ENCODE assay signal across 8 cellular contexts in genomic region chr10:86735278-86735677, GRCh38. TPM values are rescaled to one million over a fixed set of nuclear protein-coding genes. Genes with fewer than 3 reads are reported as not detected.
A peak's percentile ranks its signal among the peaks of the same experiment; 100 is the strongest.
DNase-seq lines count a peak whose midpoint lies in the region; ATAC-seq, FAIRE-seq and TF ChIP-seq lines count a peak whose summit lies in the region.
"Not testable (repeated sequence)": the region's sequence is repeated elsewhere in the genome, so short reads cannot be mapped to it uniquely, and the experiment has no call there.

No MANE protein-coding gene starts in this region.

- TF ChIP-seq POLR2A in H54 (IDR thresholded peaks at IDR 0.05; ENCODE audit: low read depth, low read length); esophagus squamous epithelium (IDR thresholded peaks at IDR 0.05); prostate gland (IDR thresholded peaks at IDR 0.05); sigmoid colon (IDR thresholded peaks at IDR 0.05); transverse colon (IDR thresholded peaks at IDR 0.05): not testable (repeated sequence)

- FAIRE-seq in H54 (lab: Jason Lieb, UNC), result peak; percentile 20

- WGBS in esophagus squamous epithelium, 2 donors, result 78 to 80% methylated on average over 3 to 4 of the region's 4 CpGs
- WGBS in prostate gland, result 60% methylated on average over 4 of the region's 4 CpGs
- 88 to 89% methylated on average over 4 of the region's 4 CpGs for WGBS in sigmoid colon, 2 donors
- 55 to 70% methylated on average over 1 to 4 of the region's 4 CpGs for WGBS in transverse colon (ENCODE audit: low coverage in 1 of 2), 2 donors

- not testable (repeated sequence) for H3K36me3 ChIP-seq in esophagus squamous epithelium; left ventricle myocardium inferior; muscle layer of duodenum (ENCODE audit: control insufficient read depth in 1 of 2, insufficient read depth in 2 of 2, low read length in 2 of 2); prostate gland; sigmoid colon; thoracic aorta; transverse colon

- H3K9me3 ChIP-seq in esophagus squamous epithelium; left ventricle myocardium inferior (replicated peaks); muscle layer of duodenum (ENCODE audit: control insufficient read depth in 1 of 2, low read length in 2 of 2); prostate gland; sigmoid colon; thoracic aorta; transverse colon: not testable (repeated sequence)

- ATAC-seq in thoracic aorta (ENCODE audit: insufficient number of reproducible peaks, low FRiP score, low read depth), result not testable (repeated sequence)

- H3K27ac ChIP-seq in esophagus squamous epithelium (peak overlapping the region in 3 of 4 donors; percentile 52 to 84 (median 80)), left ventricle myocardium inferior (replicated peaks) (peak overlapping the region; percentile 38), muscle layer of duodenum (ENCODE audit: low read length) (peak overlapping the region; percentile 85), prostate gland (peak overlapping the region; percentile 68 to 73), sigmoid colon (peak overlapping the region; percentile 87 to 97 (median 94)), thoracic aorta (peak overlapping the region; percentile 28 to 88), transverse colon (peak overlapping the region; percentile 15 to 94 (median 85))

- in situ Hi-C loops in transverse colon (cut with MboI; ENCODE audit: low pct_ligation_motif_present in 1 of 4, low pct_unique_long_range_greater_than_20kb in 1 of 4, low sequenced_read_pairs in 3 of 4), result not testable (repeated sequence)

- H3K4me3 ChIP-seq in esophagus squamous epithelium; left ventricle myocardium inferior; muscle layer of duodenum (ENCODE audit: low read depth in 1 of 2, low read length in 2 of 2); prostate gland; sigmoid colon; thoracic aorta; transverse colon: not testable (repeated sequence)

- TF ChIP-seq EP300 in sigmoid colon (IDR thresholded peaks at IDR 0.05) (peak; percentile 41 to 94 (median 87)), transverse colon (IDR thresholded peaks at IDR 0.05; ENCODE audit: low read depth) (peak; percentile 39)

- intact Hi-C loops in esophagus squamous epithelium (cut with DNase I); left ventricle myocardium inferior (cut with micrococcal nuclease); prostate gland (cut with DNase I); sigmoid colon (cut with DNase I); transverse colon (cut with DNase I; ENCODE audit: low total_unique reads): not testable (repeated sequence)

- H3K27me3 ChIP-seq in esophagus squamous epithelium (peaks cover 0 to 24% (median 0%) of the 10 kb centered on the region in 4 donors), left ventricle myocardium inferior (ENCODE audit: low read depth) (peaks cover 52% of the 10 kb centered on the region)
- not testable (repeated sequence) for H3K27me3 ChIP-seq in muscle layer of duodenum (ENCODE audit: low read depth, low read length); prostate gland (replicated peaks; ENCODE audit: insufficient read depth); sigmoid colon; thoracic aorta (replicated peaks; ENCODE audit: insufficient read depth); transverse colon

- DNase-seq in H54 (ENCODE audit: insufficient read length, low spot score); esophagus squamous epithelium (lab: John Stamatoyannopoulos, UW); left ventricle myocardium inferior; prostate gland (ENCODE audit: low spot score); thoracic aorta (ENCODE audit: low spot score); transverse colon: not testable (repeated sequence)
- peak; percentile 55 for DNase-seq in sigmoid colon

- not testable (repeated sequence) for TF ChIP-seq CTCF in esophagus squamous epithelium (IDR thresholded peaks at IDR 0.05); left ventricle myocardium inferior (IDR thresholded peaks at IDR 0.05; ENCODE audit: borderline replicate concordance); prostate gland (IDR thresholded peaks at IDR 0.05); sigmoid colon (IDR thresholded peaks at IDR 0.05); thoracic aorta (IDR thresholded peaks at IDR 0.05); transverse colon (IDR thresholded peaks at IDR 0.05)

- peaks cover 0 to 16% (median 7%) of the 10 kb centered on the region in 3 donors for H3K4me1 ChIP-seq in esophagus squamous epithelium
- peaks cover 48% of the 10 kb centered on the region for H3K4me1 ChIP-seq in left ventricle myocardium inferior
- H3K4me1 ChIP-seq in muscle layer of duodenum (ENCODE audit: control insufficient read depth in 1 of 2, insufficient read depth in 2 of 2, low read length in 2 of 2); prostate gland (replicated peaks): not testable (repeated sequence)
- peaks cover 0 to 92% (median 74%) of the 10 kb centered on the region in 4 donors for H3K4me1 ChIP-seq in sigmoid colon
- H3K4me1 ChIP-seq in thoracic aorta (ENCODE audit: control insufficient read depth in 1 of 2, low read depth in 2 of 2), result peaks cover 27 to 49% of the 10 kb centered on the region in 2 donors
- H3K4me1 ChIP-seq in transverse colon, result peaks cover 5 to 29% (median 16%) of the 10 kb centered on the region in 4 donors

RNA-seq across cellular contexts. Expression of gene BMPR1A, which starts 21.1 kb away (rescaled TPM):
- total RNA-seq in esophagus squamous epithelium, result 10 to 100 TPM in 3 of 4 donors, 1 to 10 TPM in 1; 5.2 to 40.2 (median 26.0) TPM
- 43.8 TPM for total RNA-seq in left ventricle myocardium inferior
- 10 to 100 TPM; 53.9 to 58.1 TPM for total RNA-seq in prostate gland
- total RNA-seq in sigmoid colon, result 100 to 1,000 TPM in 3 of 4 donors, 10 to 100 TPM in 1; 84.2 to 145 (median 120) TPM
- 10 to 100 TPM in 1 of 3 donors, 1 to 10 TPM in 2; 5.5 to 16.1 (median 7.8) TPM for polyA plus RNA-seq in sigmoid colon
- total RNA-seq in thoracic aorta, result 100 to 1,000 TPM in 1 of 2 donors, 10 to 100 TPM in 1; 69.0 to 130 TPM
- total RNA-seq in transverse colon, result 10 to 100 TPM; 29.3 to 45.2 (median 38.0) TPM

Comparison
In these comparisons a context has a peak if more than half of its experiments do, and no peak if none do; other contexts are left out.
1. H3K27ac ChIP-seq: peak in every context shown above with its lines; median percentile 94 in sigmoid colon; 85 in muscle layer of duodenum; 85 in transverse colon; 80 in esophagus squamous epithelium; 70 in prostate gland; 58 in thoracic aorta; 38 in left ventricle myocardium inferior.